26 cellular contexts compared by ENCODE assay signal in genomic region chr3:189349772-189350171, GRCh38.
DNase-seq lines count a peak whose midpoint lies in the region; ATAC-seq, FAIRE-seq and TF ChIP-seq lines count a peak whose summit lies in the region.
"Had no signal": no experiment of that assay in that cellular context is flagged by ENCODE, and none has a peak within 500 bp of the region (broad histone marks: within the 10 kb centered on the region; RNA-seq: fewer than 3 reads in every experiment).

No MANE protein-coding gene starts in this region.

- no peak overlapping the region for H3K4me3 Mint-ChIP-seq in astrocyte (ENCODE audit: unreplicated experiment)
- no peak overlapping the region for H3K4me3 Mint-ChIP-seq in osteocyte (ENCODE audit: unreplicated experiment)
- no peak overlapping the region for H3K4me3 Mint-ChIP-seq in immature natural killer cell
- H3K4me3 Mint-ChIP-seq: activated CD8-positive, alpha-beta T cell treated with anti-CD3 and anti-CD28 coated beads for 36 hours; activated T-cell treated with anti-CD3 and anti-CD28 coated beads, Interleukin-2, amount 50 U/mL, for 24 hours; CD8-positive, alpha-beta T cell; endodermal cell; GM23338; natural killer cell treated with Interleukin-12 subunit alpha and Interleukin-12 subunit beta and Interleukin-15 and Interleukin-18, amount 100 ng/mL, for 72 hours had no signal

- H3K9me3 ChIP-seq in astrocyte (ENCODE audit: insufficient read depth, low read depth, low read length) = no peaks in the 10 kb centered on the region
- H3K9me3 ChIP-seq in right cardiac atrium (ENCODE audit: control insufficient read depth, low read length) = no peaks in the 10 kb centered on the region
- H3K9me3 ChIP-seq: tibial nerve had no signal

- WGBS in right cardiac atrium = 53% methylated on average over 3 of the region's 3 CpGs

- H3K36me3 Mint-ChIP-seq in astrocyte (ENCODE audit: low read depth, unreplicated experiment) = peaks cover 2% of the 10 kb centered on the region
- H3K36me3 Mint-ChIP-seq in osteocyte (ENCODE audit: unreplicated experiment) = no peaks in the 10 kb centered on the region
- no peaks in the 10 kb centered on the region for H3K36me3 Mint-ChIP-seq in immature natural killer cell
- H3K36me3 Mint-ChIP-seq: CD8-positive, alpha-beta T cell; natural killer cell treated with Interleukin-12 subunit alpha and Interleukin-12 subunit beta and Interleukin-15 and Interleukin-18, amount 100 ng/mL, for 72 hours had no signal

- no peak for FAIRE-seq in astrocyte (lab: Jason Lieb, UNC)

- H3K36me3 ChIP-seq in astrocyte (ENCODE audit: insufficient read depth, low read length) = no peaks in the 10 kb centered on the region
- H3K36me3 ChIP-seq: tibial nerve had no signal

- ATAC-seq in HG02852 (IDR thresholded peaks at IDR 0.05; ENCODE audit: unreplicated experiment) (peak; percentile 67), right cardiac atrium (no peak)
- ATAC-seq: activated CD8-positive, alpha-beta T cell treated with anti-CD3 and anti-CD28 coated beads for 36 hours; CD8-positive, alpha-beta T cell; GM23338; natural killer cell treated with Interleukin-12 subunit alpha and Interleukin-12 subunit beta and Interleukin-15 and Interleukin-18, amount 100 ng/mL, for 72 hours; stimulated activated naive CD8-positive, alpha-beta T cell treated with anti-CD3 and anti-CD28 coated beads, Interleukin-15, Interleukin-2, amounts not matched to agents 100 U/mL and 50 U/mL, for 24 hours had no signal

- H3K27me3 Mint-ChIP-seq in astrocyte (ENCODE audit: low read depth, unreplicated experiment) = no peaks in the 10 kb centered on the region
- no peaks in the 10 kb centered on the region for H3K27me3 Mint-ChIP-seq in osteocyte (ENCODE audit: unreplicated experiment)
- peaks cover 0 to 2% (median 0%) of the 10 kb centered on the region in 3 donors for H3K27me3 Mint-ChIP-seq in immature natural killer cell (ENCODE audit: low read depth in 3 of 3)
- H3K27me3 Mint-ChIP-seq: activated CD8-positive, alpha-beta T cell treated with anti-CD3 and anti-CD28 coated beads for 36 hours; activated T-cell treated with anti-CD3 and anti-CD28 coated beads, Interleukin-2, amount 50 U/mL, for 24 hours; natural killer cell treated with Interleukin-12 subunit alpha and Interleukin-12 subunit beta and Interleukin-15 and Interleukin-18, amount 100 ng/mL, for 72 hours had no signal

- H3K4me1 ChIP-seq in astrocyte (ENCODE audit: insufficient read depth, low read length) = no peaks in the 10 kb centered on the region
- no peaks in the 10 kb centered on the region for H3K4me1 ChIP-seq in right cardiac atrium (ENCODE audit: control insufficient read depth, insufficient read depth, low read length)

- DNase-seq in GM03348 (ENCODE audit: low spot score) = peak; percentile 19
- peak; percentile 63 for DNase-seq in astrocyte (ENCODE audit: low read depth)
- no peak for DNase-seq in osteocyte (ENCODE audit: extremely low spot score, unreplicated experiment)
- DNase-seq in right cardiac atrium = no peak
- no peak for DNase-seq in activated T-cell treated with anti-CD3 and anti-CD28 coated beads for 4 hours
- no peak for DNase-seq in immature natural killer cell
- DNase-seq in anterior cingulate cortex (lab: John Stamatoyannopoulos, UW) = no peak
- DNase-seq: activated CD4-positive, CD25-positive, alpha-beta regulatory T cell; activated CD8-positive, alpha-beta T cell treated with anti-CD3 and anti-CD28 coated beads for 36 hours; activated naive CD4-positive, alpha-beta T cell treated with Interleukin-2 at 50 U/mL for 16 hours; activated T-cell treated with anti-CD3 and anti-CD28 coated beads, Interleukin-2, amount 50 U/mL, for 24 hours; aorta; CD8-positive, alpha-beta T cell; DMS79; endodermal cell; NCI-H1092; NCI-H2081; posterior cingulate gyrus; stimulated activated CD4-positive, alpha-beta T cell treated with anti-CD3 and anti-CD28 coated beads, Interleukin-2, amount 100 ng/mL, for 48 hours; stimulated activated naive CD8-positive, alpha-beta T cell treated with anti-CD3 and anti-CD28 coated beads, Interleukin-15, Interleukin-2, amounts not matched to agents 100 U/mL and 50 U/mL, for 24 hours; T-helper 9 cell had no signal

- H3K4me3 ChIP-seq in astrocyte (ENCODE audit: insufficient read depth, low read depth, low read length) (no peak overlapping the region), right cardiac atrium (ENCODE audit: low read length) (no peak overlapping the region)
- H3K4me3 ChIP-seq: GM23338, skin epidermis, tibial nerve had no signal

- no peak overlapping the region for H3K9ac ChIP-seq in astrocyte (ENCODE audit: low read length)

- no peak overlapping the region for H3K4me2 ChIP-seq in astrocyte (ENCODE audit: low read length)
- H3K4me2 ChIP-seq: GM23338 had no signal

- H4K20me1 ChIP-seq in astrocyte (ENCODE audit: insufficient read depth, low read length) = no peaks in the 10 kb centered on the region

- TF ChIP-seq CTCF in astrocyte (IDR thresholded peaks at IDR 0.05; ENCODE audit: insufficient read depth, low read depth, low read length) (no peak), osteocyte (IDR thresholded peaks at IDR 0.05) (no peak)

- H3K4me1 Mint-ChIP-seq in astrocyte (ENCODE audit: low read depth, unreplicated experiment) (peaks cover 12% of the 10 kb centered on the region), osteocyte (ENCODE audit: unreplicated experiment) (peaks cover 9% of the 10 kb centered on the region), immature natural killer cell (no peaks in the 10 kb centered on the region)

- intact Hi-C loops in right cardiac atrium (cut with DNase I) = no loop called here

- H3K27ac ChIP-seq in astrocyte (ENCODE audit: low read depth, low read length) (no peak overlapping the region), right cardiac atrium (ENCODE audit: low read length) (no peak overlapping the region)
- H3K27ac ChIP-seq: skin epidermis, tibial nerve had no signal

- no peaks in the 10 kb centered on the region for H3K79me2 ChIP-seq in astrocyte (ENCODE audit: insufficient read depth, low read length)

- H3K27ac Mint-ChIP-seq in astrocyte (ENCODE audit: unreplicated experiment) (no peak overlapping the region), osteocyte (ENCODE audit: unreplicated experiment) (peak overlapping the region; percentile 59), immature natural killer cell (no peak overlapping the region)
- H3K27ac Mint-ChIP-seq: activated CD8-positive, alpha-beta T cell treated with anti-CD3 and anti-CD28 coated beads for 36 hours; activated T-cell treated with anti-CD3 and anti-CD28 coated beads, Interleukin-2, amount 50 U/mL, for 24 hours; CD8-positive, alpha-beta T cell; endodermal cell; GM23338; natural killer cell treated with Interleukin-12 subunit alpha and Interleukin-12 subunit beta and Interleukin-15 and Interleukin-18, amount 100 ng/mL, for 72 hours had no signal

- no peak overlapping the region for H2AFZ ChIP-seq in astrocyte (ENCODE audit: low read depth, low read length)
- H2AFZ ChIP-seq: GM23338 had no signal

- H3K9me3 Mint-ChIP-seq in astrocyte (ENCODE audit: unreplicated experiment) = no peaks in the 10 kb centered on the region
- H3K9me3 Mint-ChIP-seq in osteocyte (ENCODE audit: unreplicated experiment) = no peaks in the 10 kb centered on the region
- H3K9me3 Mint-ChIP-seq in immature natural killer cell = no peaks in the 10 kb centered on the region
- H3K9me3 Mint-ChIP-seq: activated CD8-positive, alpha-beta T cell treated with anti-CD3 and anti-CD28 coated beads for 36 hours; activated T-cell treated with anti-CD3 and anti-CD28 coated beads, Interleukin-2, amount 50 U/mL, for 24 hours; CD8-positive, alpha-beta T cell; endodermal cell; GM23338; natural killer cell treated with Interleukin-12 subunit alpha and Interleukin-12 subunit beta and Interleukin-15 and Interleukin-18, amount 100 ng/mL, for 72 hours had no signal

- peaks cover 2% of the 10 kb centered on the region for H3K27me3 ChIP-seq in astrocyte (ENCODE audit: insufficient read depth, low read length)
- no peaks in the 10 kb centered on the region for H3K27me3 ChIP-seq in right cardiac atrium (ENCODE audit: control insufficient read depth, insufficient read depth)
- H3K27me3 ChIP-seq: tibial nerve had no signal

Comparison
In these comparisons a context has a peak if more than half of its experiments do, and no peak if none do; other contexts are left out.
1. DNase-seq: peak in GM03348 (single experiment) and astrocyte (single experiment); none in osteocyte (single experiment), right cardiac atrium (0 of 3), activated T-cell treated with anti-CD3 and anti-CD28 coated beads for 4 hours (single experiment), immature natural killer cell (0 of 3) and anterior cingulate cortex (0 of 58).